ENCODE assay signal across 17 cellular contexts in genomic region chr11:12968101-12968500, GRCh38. TPM values are rescaled to one million over a fixed set of nuclear protein-coding genes. Genes with fewer than 3 reads are reported as not detected.
DNase-seq lines count a peak whose midpoint lies in the region; ATAC-seq and TF ChIP-seq lines count a peak whose summit lies in the region.
"Had no signal": no experiment of that assay in that cellular context is flagged by ENCODE, and none has a peak within 500 bp of the region (broad histone marks: within the 10 kb centered on the region; RNA-seq: fewer than 3 reads in every experiment).

No MANE protein-coding gene starts in this region.

- intact Hi-C loops in HCT116 (cut with micrococcal nuclease): loop anchor here (10.0 kb wide), 1 partner anchor 417 kb away; no protein-coding TSS in a partner anchor
- intact Hi-C loops in PC-9 (cut with micrococcal nuclease; ENCODE audit: unreplicated experiment): loop anchor here (5.0 to 10.0 kb wide), 2 partner anchors 199 to 377 kb away; no protein-coding TSS in a partner anchor

- H3K27ac Mint-ChIP-seq in neural progenitor cell: peak overlapping the region; percentile 5
- H3K27ac Mint-ChIP-seq: H9 had no signal

- no peak overlapping the region for H2AFZ ChIP-seq in HCT116 (ENCODE audit: low read depth, low read length, poor library complexity, severe bottlenecking)
- H2AFZ ChIP-seq in PC-9: no peak overlapping the region
- no peak overlapping the region for H2AFZ ChIP-seq in neural progenitor cell (replicated peaks)

- no peaks in the 10 kb centered on the region for H3K79me2 ChIP-seq in HCT116 (ENCODE audit: insufficient read depth, low read length)
- no peaks in the 10 kb centered on the region for H3K79me2 ChIP-seq in PC-9 (ENCODE audit: low read depth)
- no peaks in the 10 kb centered on the region for H3K79me2 ChIP-seq in neural progenitor cell (ENCODE audit: low read depth)

- no peak overlapping the region for H3K4me3 Mint-ChIP-seq in neural progenitor cell
- H3K4me3 Mint-ChIP-seq: H9 had no signal

- DNase-seq in HCT116 (ENCODE audit: low read depth, low spot score): no peak
- peak; percentile 10 to 54 for DNase-seq in PC-9
- DNase-seq in epithelial cell of prostate (ENCODE audit: low read depth, low spot score): no peak
- no peak for DNase-seq in neural progenitor cell (ENCODE audit: low spot score)
- DNase-seq in CD1c-positive myeloid dendritic cell (ENCODE audit: extremely low spot score): no peak
- no peak for DNase-seq in HK-2 (ENCODE audit: unreplicated experiment)
- DNase-seq: AML-193, DMS79 treated with DMSO at 0.1 percent for 48 hours, H9, KG1, NCI-H1417 treated with DMSO at 0.1 percent for 48 hours, NCI-H187 treated with DMSO at 0.1 percent for 48 hours, NCI-H345, NCI-H524 treated with DMSO at 0.1 percent for 48 hours had no signal

- H3K9me2 ChIP-seq in HCT116 (ENCODE audit: insufficient read depth) (no peaks in the 10 kb centered on the region), PC-9 (ENCODE audit: insufficient read depth) (no peaks in the 10 kb centered on the region)

- H3K27me3 ChIP-seq in HCT116 (ENCODE audit: insufficient read depth, low read length) (no peaks in the 10 kb centered on the region), PC-9 (ENCODE audit: insufficient read depth, low read depth) (no peaks in the 10 kb centered on the region), neural progenitor cell (no peaks in the 10 kb centered on the region)

- ATAC-seq in HCT116 (no peak), HG02798 (IDR thresholded peaks at IDR 0.05; ENCODE audit: poor library complexity, unreplicated experiment) (no peak)

- peaks cover 0 to 20% of the 10 kb centered on the region in 2 experiments; a peak in 1 of 4 replicates for H3K4me1 ChIP-seq in HCT116 (ENCODE audit: control insufficient read depth in 1 of 2, insufficient read depth in 2 of 2, low read length in 2 of 2)
- no peaks in the 10 kb centered on the region for H3K4me1 ChIP-seq in PC-9 (replicated peaks; ENCODE audit: insufficient read depth)
- peaks cover 18% of the 10 kb centered on the region for H3K4me1 ChIP-seq in neural progenitor cell

- no peaks in the 10 kb centered on the region for H3K36me3 Mint-ChIP-seq in neural progenitor cell

- H3K9ac ChIP-seq in HCT116 (ENCODE audit: low read length) (no peak overlapping the region), neural progenitor cell (no peak overlapping the region)

- RAD21 ChIA-PET in HCT116 (lab: Charles Lee; ENCODE audit: low non-redundant PET in 1 of 2, low total read pairs in 2 of 2, uncharacterized antibody in 2 of 2, unreplicated experiment in 2 of 2): no interaction called here

- no peak for TF ChIP-seq RAD21 in HCT116 (IDR thresholded peaks at IDR 0.05; ENCODE audit: low read depth)

- no peaks in the 10 kb centered on the region for H3K36me3 ChIP-seq in HCT116 (ENCODE audit: control insufficient read depth in 1 of 2, insufficient read depth in 2 of 2, low read length in 2 of 2)
- no peaks in the 10 kb centered on the region for H3K36me3 ChIP-seq in PC-9 (ENCODE audit: low read depth)
- H3K36me3 ChIP-seq in neural progenitor cell: no peaks in the 10 kb centered on the region

- CTCF ChIA-PET in HCT116 (lab: Charles Lee) (interaction anchor here (1.2 kb wide), 1 partner anchor 637 kb away, joined by 3 read pairs; no protein-coding TSS in a partner anchor), PC-9 (lab: Charles Lee) (interaction anchor here (0.6 kb wide), 1 partner anchor 681 kb away, joined by 3 read pairs; no protein-coding TSS in a partner anchor)

- H3K27ac ChIP-seq in HCT116 (ENCODE audit: low read depth, low read length): no peak overlapping the region
- H3K27ac ChIP-seq in PC-9: no peak overlapping the region
- peak overlapping the region; percentile 46 for H3K27ac ChIP-seq in epithelial cell of prostate
- H3K27ac ChIP-seq in neural progenitor cell: no peak overlapping the region
- H3K27ac ChIP-seq: C4-2B, SK-N-MC had no signal

- no peak for TF ChIP-seq POLR2A in HCT116 (IDR thresholded peaks at IDR 0.05; ENCODE audit: borderline replicate concordance, extremely low read depth, insufficient read depth, insufficient read length)

- no peaks in the 10 kb centered on the region for H3K9me3 ChIP-seq in HCT116 (ENCODE audit: control insufficient read depth in 1 of 2, insufficient read depth in 1 of 2, low read depth in 1 of 2, low read length in 2 of 2)
- H3K9me3 ChIP-seq in PC-9 (ENCODE audit: insufficient read depth, low read depth): no peaks in the 10 kb centered on the region
- no peaks in the 10 kb centered on the region for H3K9me3 ChIP-seq in neural progenitor cell (ENCODE audit: low read depth)

- BruUV-seq in HCT116 (replicated peaks; lab: Mats Ljungman, UMichigan) (no TSS peak), PC-9 (replicated peaks; lab: Mats Ljungman, UMichigan) (no TSS peak)

- H3F3A ChIP-seq in PC-9 (ENCODE audit: insufficient read depth, low read depth) (0 out of 2 replicates have a peak, but pooled peaks cover 6% of the 10 kb centered on the region), neural progenitor cell (ENCODE audit: low read depth) (peaks cover 7% of the 10 kb centered on the region)

- POLR2A ChIA-PET in HCT116 (lab: Charles Lee): no interaction called here
- POLR2A ChIA-PET in PC-9 (lab: Charles Lee; ENCODE audit: unreplicated experiment): interaction anchor here (0.6 kb wide), 2 partner anchors 9 to 201 kb away, joined by 5 read pairs; no protein-coding TSS in a partner anchor

- H3K4me3 ChIP-seq in HCT116 (replicated peaks in 1 of 2; ENCODE audit: low read depth in 1 of 2, low read length in 2 of 2) (no peak overlapping the region), PC-9 (no peak overlapping the region), neural progenitor cell (no peak overlapping the region)
- H3K4me3 ChIP-seq: SK-N-MC had no signal

- H3K4me1 Mint-ChIP-seq in neural progenitor cell: peaks cover 38% of the 10 kb centered on the region

- H3K9me3 Mint-ChIP-seq in neural progenitor cell: no peaks in the 10 kb centered on the region
- H3K9me3 Mint-ChIP-seq: H9 had no signal

- H4K20me1 ChIP-seq in HCT116 (ENCODE audit: insufficient read depth): no peaks in the 10 kb centered on the region
- H4K20me1 ChIP-seq in PC-9 (ENCODE audit: insufficient read depth): no peaks in the 10 kb centered on the region
- no peaks in the 10 kb centered on the region for H4K20me1 ChIP-seq in neural progenitor cell (ENCODE audit: low read depth)

- TF ChIP-seq CTCF in HCT116 (IDR thresholded peaks at IDR 0.05 in 2 of 3, conservative IDR thresholded peaks at IDR 0.05 in 1 of 3; ENCODE audit: borderline replicate concordance in 1 of 3, insufficient read depth in 1 of 3, low read depth in 2 of 3, low read length in 2 of 3) (no peak), PC-9 (conservative IDR thresholded peaks at IDR 0.05) (no peak), neural progenitor cell (IDR thresholded peaks at IDR 0.05) (no peak)

- peaks cover 15% of the 10 kb centered on the region for H3K27me3 Mint-ChIP-seq in neural progenitor cell (ENCODE audit: insufficient read depth, low read depth)

- 0 out of 2 replicates have a peak overlapping the region, but pooled peaks have one; percentile 5 for H3K4me2 ChIP-seq in HCT116 (ENCODE audit: low read length)
- no peak overlapping the region for H3K4me2 ChIP-seq in PC-9
- no peak overlapping the region for H3K4me2 ChIP-seq in neural progenitor cell

TF ChIP-seq in HCT116, 20 proteins besides CTCF, POLR2A, EP300 and RAD21:
- TF ChIP-seq MAX (IDR thresholded peaks at IDR 0.05) (no peak), ZBTB33 (IDR thresholded peaks at IDR 0.05; ENCODE audit: extremely low read depth, insufficient replicate concordance, low read length) (no peak), EGR1 (IDR thresholded peaks at IDR 0.05; ENCODE audit: low read depth) (no peak), CEBPB (IDR thresholded peaks at IDR 0.05; ENCODE audit: low read depth) (no peak), SRF (IDR thresholded peaks at IDR 0.05; ENCODE audit: low read depth) (no peak), YY1 (IDR thresholded peaks at IDR 0.05; ENCODE audit: extremely low read depth, insufficient replicate concordance, low read depth, low read length) (no peak)

RNA-seq across cellular contexts. Expression of gene RASSF10, which starts 41.0 kb away (rescaled TPM):
- not detected for total RNA-seq in HCT116 (2021; ENCODE audit: unreplicated experiment)
- not detected in 2 replicates for polyA plus RNA-seq in HCT116 (2012)
- 0.35 and 0.55 TPM in 2 replicates for total RNA-seq in PC-9 (2021)
- total RNA-seq in neural progenitor cell (ENCODE audit: low replicate concordance): 2.9 and 3.1 TPM in 2 replicates

Comparison
In these comparisons a context has a peak if more than half of its experiments do, and no peak if none do; other contexts are left out.
1. DNase-seq: peak in PC-9 (2 of 2); none in HCT116 (single experiment), epithelial cell of prostate (single experiment), neural progenitor cell (single experiment), CD1c-positive myeloid dendritic cell (single experiment) and HK-2 (single experiment).